ENCODE assay signal across 10 cellular contexts in the genomic region with DNA sequence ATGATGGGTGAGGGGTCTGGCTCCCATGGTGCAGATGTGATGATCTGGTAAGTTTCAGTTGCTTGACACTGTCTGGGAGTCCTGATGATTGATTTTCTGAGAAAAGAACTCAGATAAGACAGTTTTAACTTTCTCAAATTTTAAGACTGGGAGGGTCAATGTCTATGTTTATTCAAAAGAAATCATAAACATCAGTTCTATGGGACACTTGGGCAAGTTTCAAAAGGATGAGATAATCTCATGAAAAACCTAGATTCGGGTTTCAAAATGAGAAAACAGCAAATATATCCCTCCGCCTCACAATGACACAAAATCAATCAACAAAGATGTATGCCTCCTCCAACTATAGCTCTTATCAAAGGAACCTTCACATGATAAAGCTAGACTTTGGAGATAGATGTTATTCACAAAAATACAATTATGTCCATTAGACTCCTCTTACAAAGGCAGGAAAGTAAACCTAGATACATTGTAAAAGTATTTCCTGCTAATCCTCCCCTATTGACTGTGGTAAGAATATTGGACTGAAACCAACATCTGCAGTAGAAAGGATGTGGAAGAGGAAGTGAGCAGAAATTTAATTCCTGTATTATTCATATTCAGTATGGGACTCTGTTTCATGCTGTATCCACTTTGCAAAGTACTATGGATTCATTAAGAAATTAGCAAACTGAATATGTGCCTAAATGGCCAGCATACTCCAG. TPM values are rescaled to one million over a fixed set of nuclear protein-coding genes. Genes with fewer than 3 reads are reported as not detected.
DNase-seq lines count a peak whose midpoint lies in the region; ATAC-seq and TF ChIP-seq lines count a peak whose summit lies in the region.
"Had no signal": no experiment of that assay in that cellular context is flagged by ENCODE, and none has a peak within 500 bp of the region (broad histone marks: within the 10 kb centered on the region; RNA-seq: fewer than 3 reads in every experiment).

No MANE protein-coding gene starts in this region.

- intact Hi-C loops in thyroid gland (cut with DNase I): no loop called here

- H4K20me1 ChIP-seq in Karpas-422 (ENCODE audit: insufficient read depth, low read depth, low read length): no peaks in the 10 kb centered on the region

- H3K4me3 ChIP-seq in thyroid gland (replicated peaks in 1 of 3): no peak overlapping the region
- no peak overlapping the region for H3K4me3 ChIP-seq in Karpas-422 (ENCODE audit: low read length)
- H3K4me3 ChIP-seq: tibial artery had no signal

- TF ChIP-seq CTCF in thyroid gland (IDR thresholded peaks at IDR 0.05): no peak

- H3K4me2 ChIP-seq in Karpas-422 (ENCODE audit: low read depth, low read length, poor library complexity, severe bottlenecking): no peak overlapping the region

- peaks cover 4% of the 10 kb centered on the region; the same call in 1 of the 2 replicates for H3K9me2 ChIP-seq in Karpas-422 (replicated peaks; ENCODE audit: insufficient read depth, low read length)

- no peaks in the 10 kb centered on the region for H3K79me2 ChIP-seq in Karpas-422 (ENCODE audit: low read length)

- no peak for TF ChIP-seq POLR2A in thyroid gland (IDR thresholded peaks at IDR 0.05)

- DNase-seq in activated CD4-positive, alpha-beta T cell treated with anti-CD3 and anti-CD28 coated beads, Interleukin-2, amount 50 U/mL, for 4 hours: no peak
- DNase-seq in stimulated activated CD4-positive, alpha-beta T cell treated with anti-CD3 and anti-CD28 coated beads, Interleukin-4, amount 100 ng/mL, for 24 hours: no peak
- DNase-seq in thyroid gland (no peak), Karpas-422 (no peak)
- DNase-seq: GDM1, tibial artery had no signal

- H3K4me1 ChIP-seq in thyroid gland (peaks cover 7 to 8% of the 10 kb centered on the region in 2 donors), Karpas-422 (ENCODE audit: low read length) (no peaks in the 10 kb centered on the region)
- H3K4me1 ChIP-seq: tibial artery had no signal

- H3K9me3 ChIP-seq in thyroid gland (no peaks in the 10 kb centered on the region), Karpas-422 (ENCODE audit: low read length) (peaks cover 6% of the 10 kb centered on the region; the same call in 1 of the 2 replicates)
- H3K9me3 ChIP-seq: tibial artery had no signal

- no peak overlapping the region for H2AFZ ChIP-seq in Karpas-422 (ENCODE audit: low read length)

- H3K9ac ChIP-seq in Karpas-422 (ENCODE audit: low read length): no peak overlapping the region

- peak overlapping the region in 1 of 3 donors; percentile 6 for H3K27ac ChIP-seq in thyroid gland
- no peak overlapping the region for H3K27ac ChIP-seq in Karpas-422 (ENCODE audit: low read length)
- H3K27ac ChIP-seq: tibial artery had no signal

- H3K27me3 ChIP-seq in thyroid gland: no peaks in the 10 kb centered on the region
- no peaks in the 10 kb centered on the region for H3K27me3 ChIP-seq in Karpas-422 (ENCODE audit: low read length)
- H3K27me3 ChIP-seq: tibial artery had no signal

- ATAC-seq in GM18511 (IDR thresholded peaks at IDR 0.05; ENCODE audit: unreplicated experiment) (peak; percentile 96), GM21717 (IDR thresholded peaks at IDR 0.05; ENCODE audit: unreplicated experiment) (peak; percentile 99), HG03520 (IDR thresholded peaks at IDR 0.05; ENCODE audit: unreplicated experiment) (peak; percentile 96), esophagus mucosa (peak; percentile 60)

- 73 to 82% methylated on average over 2 of the region's 2 CpGs for WGBS in thyroid gland, 2 donors

- H3K36me3 ChIP-seq in thyroid gland (no peaks in the 10 kb centered on the region), Karpas-422 (ENCODE audit: insufficient read depth, low read length) (no peaks in the 10 kb centered on the region)
- H3K36me3 ChIP-seq: tibial artery had no signal

RNA-seq across cellular contexts. Expression of a gene that starts 21.6 kb away (rescaled TPM):
- total RNA-seq in esophagus mucosa: 14.7 TPM
- 10 to 100 TPM; 20.4 to 30.6 (median 29.2) TPM for total RNA-seq in thyroid gland
- not detected in 2 replicates for total RNA-seq in Karpas-422 (2014; rRNA removed; shearing (Covaris generic); ENCODE audit: low replicate concordance)

RNA-seq across cellular contexts. Expression of a gene that starts 52.3 kb away (rescaled TPM):
- total RNA-seq in esophagus mucosa: not detected
- total RNA-seq in thyroid gland: not detected
- total RNA-seq in Karpas-422 (2014; rRNA removed; shearing (Covaris generic); ENCODE audit: low replicate concordance): not detected in 2 replicates

Comparison
In these comparisons a context has a peak if more than half of its experiments do, and no peak if none do; other contexts are left out.
1. RNA of a gene that starts 21.6 kb away (total RNA-seq): 20.4 to 30.6 TPM in thyroid gland and 14.7 TPM in esophagus mucosa (single experiment); not detected in Karpas-422; every median in the first group is over 10 times any median in the second.
2. Peak in every context shown above with its lines, with median percentiles within 50 percentile points of each other: ATAC-seq.